Comparison of ENCODE assay signal across 1 cellular context in the genomic region with DNA sequence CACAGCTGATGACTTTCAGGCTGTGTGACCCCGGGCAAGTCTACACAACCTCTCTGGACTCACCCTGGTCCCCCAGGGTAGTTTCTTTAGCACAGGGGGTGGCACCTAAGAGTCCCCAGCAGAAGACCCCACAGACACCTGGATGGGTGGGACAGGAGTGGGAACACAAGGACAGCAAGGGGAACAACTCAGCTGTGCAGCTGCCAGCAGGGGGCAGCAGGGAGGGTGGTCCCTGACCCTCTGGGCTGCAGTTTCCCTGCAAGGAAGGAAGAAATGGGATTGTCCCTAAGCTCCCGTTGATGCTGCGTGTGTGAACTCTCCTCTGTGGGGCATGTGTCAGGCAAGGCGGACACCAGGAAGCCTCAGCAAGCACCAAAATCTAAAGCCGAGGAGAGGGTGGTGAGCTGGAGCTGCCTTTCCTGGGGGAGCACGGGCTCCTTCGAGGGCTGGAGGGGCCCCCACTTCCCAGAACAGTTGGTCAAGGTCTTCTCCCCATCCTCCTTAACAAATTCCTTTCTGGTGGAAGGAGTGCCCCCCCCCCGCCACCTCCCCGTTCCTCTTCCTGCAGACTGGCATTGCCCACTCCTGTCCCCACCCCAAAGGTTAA.
TF ChIP-seq lines count a peak whose summit lies in the region.

No MANE protein-coding gene starts in this region.

TF ChIP-seq in HepG2, 621 proteins besides CTCF, POLR2A, EP300 and RAD21:
- TF ChIP-seq RBAK (CRISPR knock-in tag; IDR thresholded peaks at IDR 0.05), result peak; percentile 25; the same call in 1 of the 2 replicates
- 0 out of 2 replicates have a peak, but pooled peaks have one; percentile 26 for TF ChIP-seq MYC (CRISPR knock-in tag; IDR thresholded peaks at IDR 0.05; ENCODE audit: borderline replicate concordance)
- peak; percentile 89 for TF ChIP-seq XRCC5 (optimal IDR thresholded peaks at IDR 0.05; ENCODE audit: low read length)
- TF ChIP-seq RXRB (CRISPR knock-in tag; IDR thresholded peaks at IDR 0.05; ENCODE audit: borderline replicate concordance), result no peak
- 0 out of 2 replicates have a peak, but pooled peaks have one; percentile 45 for TF ChIP-seq ZBTB7B (CRISPR knock-in tag; IDR thresholded peaks at IDR 0.05)
- peak; percentile 42; the same call in 1 of the 2 replicates for TF ChIP-seq ZNF768 (CRISPR knock-in tag; IDR thresholded peaks at IDR 0.05)
- TF ChIP-seq EED (CRISPR knock-in tag; IDR thresholded peaks at IDR 0.05), result 0 out of 2 replicates have a peak, but pooled peaks have one; percentile 35
- TF ChIP-seq STAG1 (CRISPR knock-in tag; IDR thresholded peaks at IDR 0.05), result peak; percentile 35
- TF ChIP-seq, protein P1, sequence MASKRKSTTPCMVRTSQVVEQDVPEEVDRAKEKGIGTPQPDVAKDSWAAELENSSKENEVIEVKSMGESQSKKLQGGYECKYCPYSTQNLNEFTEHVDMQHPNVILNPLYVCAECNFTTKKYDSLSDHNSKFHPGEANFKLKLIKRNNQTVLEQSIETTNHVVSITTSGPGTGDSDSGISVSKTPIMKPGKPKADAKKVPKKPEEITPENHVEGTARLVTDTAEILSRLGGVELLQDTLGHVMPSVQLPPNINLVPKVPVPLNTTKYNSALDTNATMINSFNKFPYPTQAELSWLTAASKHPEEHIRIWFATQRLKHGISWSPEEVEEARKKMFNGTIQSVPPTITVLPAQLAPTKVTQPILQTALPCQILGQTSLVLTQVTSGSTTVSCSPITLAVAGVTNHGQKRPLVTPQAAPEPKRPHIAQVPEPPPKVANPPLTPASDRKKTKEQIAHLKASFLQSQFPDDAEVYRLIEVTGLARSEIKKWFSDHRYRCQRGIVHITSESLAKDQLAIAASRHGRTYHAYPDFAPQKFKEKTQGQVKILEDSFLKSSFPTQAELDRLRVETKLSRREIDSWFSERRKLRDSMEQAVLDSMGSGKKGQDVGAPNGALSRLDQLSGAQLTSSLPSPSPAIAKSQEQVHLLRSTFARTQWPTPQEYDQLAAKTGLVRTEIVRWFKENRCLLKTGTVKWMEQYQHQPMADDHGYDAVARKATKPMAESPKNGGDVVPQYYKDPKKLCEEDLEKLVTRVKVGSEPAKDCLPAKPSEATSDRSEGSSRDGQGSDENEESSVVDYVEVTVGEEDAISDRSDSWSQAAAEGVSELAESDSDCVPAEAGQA (IDR thresholded peaks at IDR 0.05; ENCODE audit: low read depth), result no peak
- TF ChIP-seq, protein P1 (CRISPR knock-in tag; IDR thresholded peaks at IDR 0.05; ENCODE audit: borderline replicate concordance), result no peak
- TF ChIP-seq, protein P2, sequence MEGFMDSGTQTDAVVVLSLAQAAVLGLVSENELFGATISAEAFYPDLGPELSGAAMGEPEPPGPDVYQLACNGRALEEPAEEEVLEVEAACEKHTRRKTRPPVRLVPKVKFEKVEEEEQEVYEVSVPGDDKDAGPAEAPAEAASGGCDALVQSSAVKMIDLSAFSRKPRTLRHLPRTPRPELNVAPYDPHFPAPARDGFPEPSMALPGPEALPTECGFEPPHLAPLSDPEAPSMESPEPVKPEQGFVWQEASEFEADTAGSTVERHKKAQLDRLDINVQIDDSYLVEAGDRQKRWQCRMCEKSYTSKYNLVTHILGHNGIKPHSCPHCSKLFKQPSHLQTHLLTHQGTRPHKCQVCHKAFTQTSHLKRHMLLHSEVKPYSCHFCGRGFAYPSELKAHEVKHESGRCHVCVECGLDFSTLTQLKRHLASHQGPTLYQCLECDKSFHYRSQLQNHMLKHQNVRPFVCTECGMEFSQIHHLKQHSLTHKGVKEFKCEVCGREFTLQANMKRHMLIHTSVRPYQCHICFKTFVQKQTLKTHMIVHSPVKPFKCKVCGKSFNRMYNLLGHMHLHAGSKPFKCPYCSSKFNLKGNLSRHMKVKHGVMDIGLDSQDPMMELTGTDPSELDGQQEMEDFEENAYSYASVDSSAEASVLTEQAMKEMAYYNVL (CRISPR knock-in tag; IDR thresholded peaks at IDR 0.05; ENCODE audit: borderline replicate concordance), result no peak
- no peak for TF ChIP-seq ZNF660 (CRISPR knock-in tag; IDR thresholded peaks at IDR 0.05; ENCODE audit: borderline replicate concordance, low read depth)
- TF ChIP-seq MAZ (IDR thresholded peaks at IDR 0.05; ENCODE audit: borderline replicate concordance, low read depth, low read length), result no peak
- TF ChIP-seq MAZ (CRISPR knock-in tag; IDR thresholded peaks at IDR 0.05; ENCODE audit: low read depth), result 0 out of 2 replicates have a peak, but pooled peaks have one; percentile 26
- peak; percentile 28; the same call in 1 of the 2 replicates for TF ChIP-seq SMC3 (IDR thresholded peaks at IDR 0.05; ENCODE audit: low read length)
- TF ChIP-seq, protein P3, sequence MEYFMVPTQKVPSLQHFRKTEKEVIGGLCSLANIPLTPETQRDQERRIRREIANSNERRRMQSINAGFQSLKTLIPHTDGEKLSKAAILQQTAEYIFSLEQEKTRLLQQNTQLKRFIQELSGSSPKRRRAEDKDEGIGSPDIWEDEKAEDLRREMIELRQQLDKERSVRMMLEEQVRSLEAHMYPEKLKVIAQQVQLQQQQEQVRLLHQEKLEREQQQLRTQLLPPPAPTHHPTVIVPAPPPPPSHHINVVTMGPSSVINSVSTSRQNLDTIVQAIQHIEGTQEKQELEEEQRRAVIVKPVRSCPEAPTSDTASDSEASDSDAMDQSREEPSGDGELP (IDR thresholded peaks at IDR 0.05; ENCODE audit: borderline replicate concordance, low read depth), result peak; percentile 62; the same call in 1 of the 2 replicates
- no peak for TF ChIP-seq KLF15 (CRISPR knock-in tag; IDR thresholded peaks at IDR 0.05; ENCODE audit: borderline replicate concordance)
